ENCODE assay signal across 28 cellular contexts in the genomic region with DNA sequence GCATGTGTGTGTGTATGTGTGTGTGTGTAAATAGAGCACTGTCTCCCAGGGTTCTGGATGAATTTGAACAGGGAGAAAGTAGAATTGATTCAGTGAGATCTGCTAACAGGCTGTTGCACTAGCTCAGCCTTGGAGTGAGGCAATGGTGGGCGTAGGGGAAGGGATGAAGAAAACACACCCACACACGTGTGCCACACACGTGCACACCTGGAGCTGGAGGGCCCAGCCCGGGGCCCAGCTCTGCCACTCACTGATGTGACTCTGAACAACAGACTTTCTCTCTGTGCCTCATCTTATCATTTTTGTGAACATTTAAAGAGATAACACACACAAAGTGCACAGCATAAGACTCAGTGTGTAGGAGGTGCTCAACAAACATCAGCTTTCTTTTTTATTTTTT.
"Had no signal": no experiment of that assay in that cellular context is flagged by ENCODE, and none has a peak within 500 bp of the region (broad histone marks: within the 10 kb centered on the region; RNA-seq: fewer than 3 reads in every experiment).

No MANE protein-coding gene starts in this region.

- H3K27me3 ChIP-seq: dorsolateral prefrontal cortex, gastroesophageal sphincter, testis, transverse colon, uterus had no signal

- H3K27me3 Mint-ChIP-seq: activated CD8-positive, alpha-beta T cell treated with anti-CD3 and anti-CD28 coated beads for 36 hours; activated T-helper 17 cell treated with anti-CD3 and anti-CD28 coated beads, Interleukin-2, amount 50 U/mL, for 72 hours had no signal

- DNase-seq: activated CD4-positive, alpha-beta T cell treated with anti-CD3 and anti-CD28 coated beads for 1 hour; activated CD4-positive, alpha-beta T cell treated with anti-CD3 and anti-CD28 coated beads, Interleukin-2, amount 50 U/mL, for 1 hour; activated CD8-positive, alpha-beta T cell treated with anti-CD3 and anti-CD28 coated beads for 36 hours; activated gamma-delta T cell treated with Interleukin-2 at 50 U/mL for 16 hours; activated naive CD4-positive, alpha-beta T cell treated with anti-CD3 and anti-CD28 coated beads, Interleukin-2, amount 50 U/mL, for 16 hours; activated T-cell treated with anti-CD3 and anti-CD28 coated beads, Interleukin-2, amount 50 U/mL, for 4 hours; amygdala; dorsolateral prefrontal cortex; effector memory CD4-positive, alpha-beta T cell; erythroblast; hypothalamus; immature natural killer cell; kidney; left colon; lower lobe of right lung; mesenchymal stem cell; natural killer cell; posterior cingulate gyrus; SK-N-SH; stimulated activated naive CD4-positive, alpha-beta T cell; SW 1271; testis; transverse colon; uterus had no signal

- H3K27ac Mint-ChIP-seq: activated CD8-positive, alpha-beta T cell treated with anti-CD3 and anti-CD28 coated beads for 36 hours; activated T-helper 17 cell treated with anti-CD3 and anti-CD28 coated beads, Interleukin-2, amount 50 U/mL, for 72 hours; immature natural killer cell; natural killer cell; T-helper 1 cell treated with Interleukin-12 subunit alpha and Interleukin-12 subunit beta and Interleukin-4 antibody, amounts not matched to agents 30 μg/mL and 1 μg/mL, for 36 hours had no signal

- H3K9me3 ChIP-seq: gastroesophageal sphincter, lower lobe of right lung, SK-N-SH, testis, transverse colon, uterus had no signal

- H3K27ac ChIP-seq: coronary artery, lower lobe of right lung, transverse colon had no signal

- H3K4me3 Mint-ChIP-seq: activated CD8-positive, alpha-beta T cell treated with anti-CD3 and anti-CD28 coated beads for 36 hours; activated T-cell treated with anti-CD3 and anti-CD28 coated beads, Interleukin-2, amount 50 U/mL, for 4 hours; activated T-helper 17 cell treated with anti-CD3 and anti-CD28 coated beads, Interleukin-2, amount 50 U/mL, for 72 hours; immature natural killer cell; natural killer cell; T-helper 1 cell treated with Interleukin-12 subunit alpha and Interleukin-12 subunit beta and Interleukin-4 antibody, amounts not matched to agents 30 μg/mL and 1 μg/mL, for 36 hours had no signal

- ATAC-seq: activated CD8-positive, alpha-beta T cell treated with anti-CD3 and anti-CD28 coated beads for 36 hours; activated T-cell treated with anti-CD3 and anti-CD28 coated beads, Interleukin-2, amount 50 U/mL, for 4 hours; activated T-helper 17 cell treated with anti-CD3 and anti-CD28 coated beads, Interleukin-2, amount 50 U/mL, for 72 hours; gastroesophageal sphincter; left colon; lower lobe of right lung; natural killer cell had no signal

- H3K36me3 ChIP-seq: gastroesophageal sphincter, lower lobe of right lung, transverse colon, uterus had no signal

- H3K9me3 Mint-ChIP-seq: activated CD8-positive, alpha-beta T cell treated with anti-CD3 and anti-CD28 coated beads for 36 hours; activated T-cell treated with anti-CD3 and anti-CD28 coated beads, Interleukin-2, amount 50 U/mL, for 4 hours; activated T-helper 17 cell treated with anti-CD3 and anti-CD28 coated beads, Interleukin-2, amount 50 U/mL, for 72 hours; immature natural killer cell; natural killer cell; T-helper 1 cell treated with Interleukin-12 subunit alpha and Interleukin-12 subunit beta and Interleukin-4 antibody, amounts not matched to agents 30 μg/mL and 1 μg/mL, for 36 hours had no signal

- H3K4me1 ChIP-seq: uterus had no signal

- H3K36me3 Mint-ChIP-seq: natural killer cell had no signal

- H3K4me3 ChIP-seq: coronary artery, dorsolateral prefrontal cortex, gastroesophageal sphincter, lower lobe of right lung, testis, transverse colon, uterus had no signal
